Comparison of ENCODE assay signal across 8 cellular contexts in the genomic region with DNA sequence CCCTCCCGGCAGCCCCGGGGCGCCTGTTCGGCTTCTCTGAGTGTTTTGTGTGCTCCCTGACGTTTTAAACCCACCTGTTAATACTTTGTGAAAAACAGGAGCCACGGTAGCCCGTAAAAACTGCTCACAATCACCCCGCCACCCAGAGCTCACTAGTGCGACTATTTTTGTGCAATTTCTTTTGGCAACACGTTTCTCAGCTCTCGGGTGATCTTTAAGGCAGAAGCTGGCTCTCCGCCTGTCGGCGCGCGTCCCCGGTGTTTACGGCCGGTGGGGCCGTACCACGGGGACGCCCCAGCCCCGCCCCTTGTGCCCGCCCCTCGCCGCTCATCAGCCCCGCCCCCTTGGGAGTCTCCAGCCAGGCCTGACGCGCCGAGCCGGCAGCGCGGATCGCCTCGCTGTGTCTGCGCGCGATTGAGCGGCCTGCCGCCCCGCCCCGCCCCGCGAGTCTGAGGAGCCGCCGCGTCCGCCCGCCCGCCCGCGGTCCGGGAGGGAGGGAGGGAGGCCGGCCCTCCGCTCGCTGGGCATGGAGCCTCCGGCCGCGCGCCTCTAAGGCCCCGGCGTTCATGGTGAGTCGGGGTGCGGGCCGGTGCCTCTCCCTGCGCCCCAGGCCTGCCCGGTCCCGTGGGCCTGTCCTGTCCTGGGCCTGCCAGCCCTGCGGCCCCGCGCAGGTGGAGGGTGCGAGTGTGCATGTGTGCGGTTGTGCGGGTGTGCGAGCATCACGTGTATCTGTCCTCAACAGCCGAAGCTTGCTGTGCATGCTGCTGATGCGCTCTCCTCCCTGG. TPM values are rescaled to one million over a fixed set of nuclear protein-coding genes. Genes with fewer than 3 reads are reported as not detected.
DNase-seq lines count a peak whose midpoint lies in the region; ATAC-seq and TF ChIP-seq lines count a peak whose summit lies in the region.

No MANE protein-coding gene starts in this region.

- H3K36me3 Mint-ChIP-seq in activated CD4-positive, alpha-beta T cell treated with anti-CD3 and anti-CD28 coated beads for 36 hours (ENCODE audit: low read depth): peaks cover 6% of the 10 kb centered on the region
- no peaks in the 10 kb centered on the region for H3K36me3 Mint-ChIP-seq in chondrocyte (ENCODE audit: low read depth)

- no peaks in the 10 kb centered on the region for H3K27me3 ChIP-seq in BE2C

- no peaks in the 10 kb centered on the region for H3K36me3 ChIP-seq in BE2C

- H3K9me3 Mint-ChIP-seq in activated CD4-positive, alpha-beta T cell treated with anti-CD3 and anti-CD28 coated beads for 36 hours (ENCODE audit: low read depth): no peaks in the 10 kb centered on the region
- no peaks in the 10 kb centered on the region for H3K9me3 Mint-ChIP-seq in chondrocyte (ENCODE audit: low read depth)

- no peaks in the 10 kb centered on the region for H3K9me3 ChIP-seq in BE2C

- CTCF ChIA-PET in activated CD4-positive, alpha-beta T cell treated with anti-CD3 and anti-CD28 coated beads for 36 hours (lab: Charles Lee): interaction anchor here (0.6 to 2.6 kb wide), 13 partner anchors 12 to 345 kb away, joined by 3 to 10 read pairs (median 3); a partner anchor contains a TSS

- no peaks in the 10 kb centered on the region for H3K27me3 Mint-ChIP-seq in activated CD4-positive, alpha-beta T cell treated with anti-CD3 and anti-CD28 coated beads for 36 hours
- no peaks in the 10 kb centered on the region for H3K27me3 Mint-ChIP-seq in chondrocyte (ENCODE audit: low read depth)

- peak overlapping the region; percentile 97 for H3K4me3 ChIP-seq in BE2C (ENCODE audit: low read depth, low read length)

- TF ChIP-seq POLR2A in GM19099 (IDR thresholded peaks at IDR 0.05; ENCODE audit: extremely low read depth, insufficient read length, low read depth): peak; percentile 69

- H3K4me3 Mint-ChIP-seq in activated CD4-positive, alpha-beta T cell treated with anti-CD3 and anti-CD28 coated beads for 36 hours: peak overlapping the region; percentile 96
- peak overlapping the region; percentile 95 for H3K4me3 Mint-ChIP-seq in chondrocyte (ENCODE audit: unreplicated experiment)

- ATAC-seq in HG03378 (IDR thresholded peaks at IDR 0.05; ENCODE audit: unreplicated experiment) (peak; percentile 46), left colon (peak; percentile 91)
- peak; percentile 93 for ATAC-seq in activated CD4-positive, alpha-beta T cell treated with anti-CD3 and anti-CD28 coated beads for 36 hours

- peaks cover 66% of the 10 kb centered on the region for H3K4me1 Mint-ChIP-seq in activated CD4-positive, alpha-beta T cell treated with anti-CD3 and anti-CD28 coated beads for 36 hours
- H3K4me1 Mint-ChIP-seq in chondrocyte (ENCODE audit: low read depth): peaks cover 54% of the 10 kb centered on the region

- intact Hi-C loops in activated CD4-positive, alpha-beta T cell treated with anti-CD3 and anti-CD28 coated beads for 36 hours (cut with DNase I, micrococcal nuclease): loop anchor here (1.0 to 10.0 kb wide), 15 partner anchors 13 to 1172 kb away; a partner anchor contains a TSS
- intact Hi-C loops in left colon (cut with DNase I, micrococcal nuclease): no loop called here

- no peak for TF ChIP-seq CTCF in BE2C (IDR thresholded peaks at IDR 0.05; ENCODE audit: low read depth, low read length)
- peak; percentile 57 for TF ChIP-seq CTCF in chondrocyte (IDR thresholded peaks at IDR 0.05)

- H3K4me1 ChIP-seq in BE2C: no peaks in the 10 kb centered on the region; the same call in 1 of the 2 replicates

- H3K27ac Mint-ChIP-seq in activated CD4-positive, alpha-beta T cell treated with anti-CD3 and anti-CD28 coated beads for 36 hours: peak overlapping the region; percentile 93
- H3K27ac Mint-ChIP-seq in chondrocyte (ENCODE audit: unreplicated experiment): peak overlapping the region; percentile 99

- POLR2A ChIA-PET in activated CD4-positive, alpha-beta T cell treated with anti-CD3 and anti-CD28 coated beads for 36 hours (lab: Charles Lee): interaction anchor here (0.8 to 1.6 kb wide), 3 partner anchors 56 to 81 kb away, joined by 3 to 10 read pairs (median 3); a partner anchor contains a TSS

- DNase-seq in BE2C (peak; percentile 97), NCI-H510A (lab: John Stamatoyannopoulos, UW) (peak; percentile 75), chondrocyte (ENCODE audit: low spot score) (no peak), left colon (peak; percentile 94 to 97)
- DNase-seq in activated CD4-positive, alpha-beta T cell treated with anti-CD3 and anti-CD28 coated beads for 36 hours: peak; percentile 97
- peak; percentile 84 to 92 (median 88) for DNase-seq in stimulated activated CD4-positive, alpha-beta T cell treated with anti-CD3 and anti-CD28 coated beads, Interleukin-1b, Interleukin-23, amount 100 ng/mL, for 24 hours (ENCODE audit: low read depth in 4 of 4, low spot score in 1 of 4)

RNA-seq across cellular contexts. Expression of a gene that starts 56.2 kb away (rescaled TPM):
- polyA plus RNA-seq in BE2C (2012; ENCODE audit: insufficient read depth, insufficient read length, low read depth): 20.8 TPM
- 10 to 100 TPM in 1 of 2 experiments, 1 to 10 TPM in 1; 9.0 to 10.6 TPM for total RNA-seq in activated CD4-positive, alpha-beta T cell treated with anti-CD3 and anti-CD28 coated beads for 36 hours
- 18.5 to 18.9 TPM (median 18.8 TPM) in 3 replicates for total RNA-seq in chondrocyte
- total RNA-seq in left colon: 10 to 100 TPM; 30.0 to 34.6 TPM

Comparison
In these comparisons a context has a peak if more than half of its experiments do, and no peak if none do; other contexts are left out.
1. intact Hi-C loops: an anchor here in activated CD4-positive, alpha-beta T cell treated with anti-CD3 and anti-CD28 coated beads for 36 hours (1.0 to 10.0 kb wide); none called in left colon.